Comparison of ENCODE assay signal across 1 cellular context in the genomic region with DNA sequence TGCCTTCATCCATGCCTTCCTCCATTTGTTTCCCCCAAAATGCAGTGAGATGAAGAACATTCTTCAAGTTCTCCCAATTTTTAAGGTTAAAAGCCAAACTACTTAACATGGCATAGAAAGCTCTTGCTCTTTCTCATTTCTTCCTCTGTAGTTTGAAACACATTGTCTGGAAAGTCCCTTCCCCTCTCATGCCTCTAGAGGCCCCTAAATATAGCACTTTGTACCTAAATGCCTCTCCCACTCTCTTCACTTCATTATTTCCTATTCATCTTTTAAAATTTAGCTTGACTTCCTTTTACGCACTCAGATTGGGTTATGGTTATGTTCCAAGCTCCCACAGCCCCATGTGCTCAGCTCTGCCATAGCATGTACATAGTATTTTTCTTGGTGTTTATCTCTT.
TF ChIP-seq lines count a peak whose summit lies in the region.

No MANE protein-coding gene starts in this region.

TF ChIP-seq in GM12878, 131 proteins besides CTCF, POLR2A, EP300 and RAD21 (continued from another document):
- TF ChIP-seq STAT1 (conservative IDR thresholded peaks at IDR 0.05), result no peak
- no peak for TF ChIP-seq PML (IDR thresholded peaks at IDR 0.05; ENCODE audit: low read length)
- TF ChIP-seq IKZF1 (conservative IDR thresholded peaks at IDR 0.05), result no peak
- TF ChIP-seq, protein P1, sequence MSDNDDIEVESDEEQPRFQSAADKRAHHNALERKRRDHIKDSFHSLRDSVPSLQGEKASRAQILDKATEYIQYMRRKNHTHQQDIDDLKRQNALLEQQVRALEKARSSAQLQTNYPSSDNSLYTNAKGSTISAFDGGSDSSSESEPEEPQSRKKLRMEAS (IDR thresholded peaks at IDR 0.05; ENCODE audit: low read depth, low read length), result no peak
- TF ChIP-seq SUZ12 (IDR thresholded peaks at IDR 0.05; ENCODE audit: unreplicated experiment), result no peak
- TF ChIP-seq MTA2 (IDR thresholded peaks at IDR 0.05; ENCODE audit: low read depth), result no peak
- TF ChIP-seq, protein P2, sequence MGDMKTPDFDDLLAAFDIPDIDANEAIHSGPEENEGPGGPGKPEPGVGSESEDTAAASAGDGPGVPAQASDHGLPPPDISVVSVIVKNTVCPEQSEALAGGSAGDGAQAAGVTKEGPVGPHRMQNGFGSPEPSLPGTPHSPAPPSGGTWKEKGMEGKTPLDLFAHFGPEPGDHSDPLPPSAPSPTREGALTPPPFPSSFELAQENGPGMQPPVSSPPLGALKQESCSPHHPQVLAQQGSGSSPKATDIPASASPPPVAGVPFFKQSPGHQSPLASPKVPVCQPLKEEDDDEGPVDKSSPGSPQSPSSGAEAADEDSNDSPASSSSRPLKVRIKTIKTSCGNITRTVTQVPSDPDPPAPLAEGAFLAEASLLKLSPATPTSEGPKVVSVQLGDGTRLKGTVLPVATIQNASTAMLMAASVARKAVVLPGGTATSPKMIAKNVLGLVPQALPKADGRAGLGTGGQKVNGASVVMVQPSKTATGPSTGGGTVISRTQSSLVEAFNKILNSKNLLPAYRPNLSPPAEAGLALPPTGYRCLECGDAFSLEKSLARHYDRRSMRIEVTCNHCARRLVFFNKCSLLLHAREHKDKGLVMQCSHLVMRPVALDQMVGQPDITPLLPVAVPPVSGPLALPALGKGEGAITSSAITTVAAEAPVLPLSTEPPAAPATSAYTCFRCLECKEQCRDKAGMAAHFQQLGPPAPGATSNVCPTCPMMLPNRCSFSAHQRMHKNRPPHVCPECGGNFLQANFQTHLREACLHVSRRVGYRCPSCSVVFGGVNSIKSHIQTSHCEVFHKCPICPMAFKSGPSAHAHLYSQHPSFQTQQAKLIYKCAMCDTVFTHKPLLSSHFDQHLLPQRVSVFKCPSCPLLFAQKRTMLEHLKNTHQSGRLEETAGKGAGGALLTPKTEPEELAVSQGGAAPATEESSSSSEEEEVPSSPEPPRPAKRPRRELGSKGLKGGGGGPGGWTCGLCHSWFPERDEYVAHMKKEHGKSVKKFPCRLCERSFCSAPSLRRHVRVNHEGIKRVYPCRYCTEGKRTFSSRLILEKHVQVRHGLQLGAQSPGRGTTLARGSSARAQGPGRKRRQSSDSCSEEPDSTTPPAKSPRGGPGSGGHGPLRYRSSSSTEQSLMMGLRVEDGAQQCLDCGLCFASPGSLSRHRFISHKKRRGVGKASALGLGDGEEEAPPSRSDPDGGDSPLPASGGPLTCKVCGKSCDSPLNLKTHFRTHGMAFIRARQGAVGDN (IDR thresholded peaks at IDR 0.05), result 0 out of 2 replicates have a peak, but pooled peaks have one; percentile 41
- no peak for TF ChIP-seq JUNB (IDR thresholded peaks at IDR 0.05)
- TF ChIP-seq STAT3 (IDR thresholded peaks at IDR 0.05; ENCODE audit: low read depth, low read length), result no peak
- TF ChIP-seq, protein P3, sequence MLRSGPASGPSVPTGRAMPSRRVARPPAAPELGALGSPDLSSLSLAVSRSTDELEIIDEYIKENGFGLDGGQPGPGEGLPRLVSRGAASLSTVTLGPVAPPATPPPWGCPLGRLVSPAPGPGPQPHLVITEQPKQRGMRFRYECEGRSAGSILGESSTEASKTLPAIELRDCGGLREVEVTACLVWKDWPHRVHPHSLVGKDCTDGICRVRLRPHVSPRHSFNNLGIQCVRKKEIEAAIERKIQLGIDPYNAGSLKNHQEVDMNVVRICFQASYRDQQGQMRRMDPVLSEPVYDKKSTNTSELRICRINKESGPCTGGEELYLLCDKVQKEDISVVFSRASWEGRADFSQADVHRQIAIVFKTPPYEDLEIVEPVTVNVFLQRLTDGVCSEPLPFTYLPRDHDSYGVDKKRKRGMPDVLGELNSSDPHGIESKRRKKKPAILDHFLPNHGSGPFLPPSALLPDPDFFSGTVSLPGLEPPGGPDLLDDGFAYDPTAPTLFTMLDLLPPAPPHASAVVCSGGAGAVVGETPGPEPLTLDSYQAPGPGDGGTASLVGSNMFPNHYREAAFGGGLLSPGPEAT (IDR thresholded peaks at IDR 0.05; ENCODE audit: low read depth), result peak; percentile 44; the same call in 1 of the 2 replicates
- TF ChIP-seq ATF7 (IDR thresholded peaks at IDR 0.05; ENCODE audit: low read depth), result no peak
- TF ChIP-seq EZH2 (IDR thresholded peaks at IDR 0.05; ENCODE audit: borderline replicate concordance, control insufficient read depth, low read depth, low read length), result no peak
- TF ChIP-seq, protein P4, sequence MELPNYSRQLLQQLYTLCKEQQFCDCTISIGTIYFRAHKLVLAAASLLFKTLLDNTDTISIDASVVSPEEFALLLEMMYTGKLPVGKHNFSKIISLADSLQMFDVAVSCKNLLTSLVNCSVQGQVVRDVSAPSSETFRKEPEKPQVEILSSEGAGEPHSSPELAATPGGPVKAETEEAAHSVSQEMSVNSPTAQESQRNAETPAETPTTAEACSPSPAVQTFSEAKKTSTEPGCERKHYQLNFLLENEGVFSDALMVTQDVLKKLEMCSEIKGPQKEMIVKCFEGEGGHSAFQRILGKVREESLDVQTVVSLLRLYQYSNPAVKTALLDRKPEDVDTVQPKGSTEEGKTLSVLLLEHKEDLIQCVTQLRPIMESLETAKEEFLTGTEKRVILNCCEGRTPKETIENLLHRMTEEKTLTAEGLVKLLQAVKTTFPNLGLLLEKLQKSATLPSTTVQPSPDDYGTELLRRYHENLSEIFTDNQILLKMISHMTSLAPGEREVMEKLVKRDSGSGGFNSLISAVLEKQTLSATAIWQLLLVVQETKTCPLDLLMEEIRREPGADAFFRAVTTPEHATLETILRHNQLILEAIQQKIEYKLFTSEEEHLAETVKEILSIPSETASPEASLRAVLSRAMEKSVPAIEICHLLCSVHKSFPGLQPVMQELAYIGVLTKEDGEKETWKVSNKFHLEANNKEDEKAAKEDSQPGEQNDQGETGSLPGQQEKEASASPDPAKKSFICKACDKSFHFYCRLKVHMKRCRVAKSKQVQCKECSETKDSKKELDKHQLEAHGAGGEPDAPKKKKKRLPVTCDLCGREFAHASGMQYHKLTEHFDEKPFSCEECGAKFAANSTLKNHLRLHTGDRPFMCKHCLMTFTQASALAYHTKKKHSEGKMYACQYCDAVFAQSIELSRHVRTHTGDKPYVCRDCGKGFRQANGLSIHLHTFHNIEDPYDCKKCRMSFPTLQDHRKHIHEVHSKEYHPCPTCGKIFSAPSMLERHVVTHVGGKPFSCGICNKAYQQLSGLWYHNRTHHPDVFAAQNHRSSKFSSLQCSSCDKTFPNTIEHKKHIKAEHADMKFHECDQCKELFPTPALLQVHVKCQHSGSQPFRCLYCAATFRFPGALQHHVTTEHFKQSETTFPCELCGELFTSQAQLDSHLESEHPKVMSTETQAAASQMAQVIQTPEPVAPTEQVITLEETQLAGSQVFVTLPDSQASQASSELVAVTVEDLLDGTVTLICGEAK (IDR thresholded peaks at IDR 0.05; ENCODE audit: borderline replicate concordance), result no peak
- TF ChIP-seq FOXM1 (IDR thresholded peaks at IDR 0.05; ENCODE audit: low read depth, low read length), result no peak
- TF ChIP-seq ZNF384 (IDR thresholded peaks at IDR 0.05; ENCODE audit: borderline replicate concordance, low read depth, low read length), result no peak
- TF ChIP-seq RELA (IDR thresholded peaks at IDR 0.05; ENCODE audit: borderline replicate concordance, partially characterized antibody), result peak; percentile 28
- TF ChIP-seq, protein P5, sequence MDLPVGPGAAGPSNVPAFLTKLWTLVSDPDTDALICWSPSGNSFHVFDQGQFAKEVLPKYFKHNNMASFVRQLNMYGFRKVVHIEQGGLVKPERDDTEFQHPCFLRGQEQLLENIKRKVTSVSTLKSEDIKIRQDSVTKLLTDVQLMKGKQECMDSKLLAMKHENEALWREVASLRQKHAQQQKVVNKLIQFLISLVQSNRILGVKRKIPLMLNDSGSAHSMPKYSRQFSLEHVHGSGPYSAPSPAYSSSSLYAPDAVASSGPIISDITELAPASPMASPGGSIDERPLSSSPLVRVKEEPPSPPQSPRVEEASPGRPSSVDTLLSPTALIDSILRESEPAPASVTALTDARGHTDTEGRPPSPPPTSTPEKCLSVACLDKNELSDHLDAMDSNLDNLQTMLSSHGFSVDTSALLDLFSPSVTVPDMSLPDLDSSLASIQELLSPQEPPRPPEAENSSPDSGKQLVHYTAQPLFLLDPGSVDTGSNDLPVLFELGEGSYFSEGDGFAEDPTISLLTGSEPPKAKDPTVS (IDR thresholded peaks at IDR 0.05; ENCODE audit: low read depth, low read length), result no peak
- no peak for TF ChIP-seq NR2C2 (IDR thresholded peaks at IDR 0.05; ENCODE audit: borderline replicate concordance, control insufficient read depth, insufficient read length, low read depth)
- TF ChIP-seq NR2F1 (conservative IDR thresholded peaks at IDR 0.05), result no peak
